Comparison of ENCODE assay signal across 9 cellular contexts in genomic region chr16:82655315-82655714, GRCh38. TPM values are rescaled to one million over a fixed set of nuclear protein-coding genes. Genes with fewer than 3 reads are reported as not detected.
DNase-seq lines count a peak whose midpoint lies in the region; ATAC-seq and TF ChIP-seq lines count a peak whose summit lies in the region.
"Had no signal": no experiment of that assay in that cellular context is flagged by ENCODE, and none has a peak within 500 bp of the region (broad histone marks: within the 10 kb centered on the region; RNA-seq: fewer than 3 reads in every experiment).

No MANE protein-coding gene starts in this region.

- H3K4me3 ChIP-seq in HEK293 (ENCODE audit: low read depth, low read length), result no peak overlapping the region
- H3K4me3 ChIP-seq: upper lobe of left lung had no signal

- intact Hi-C loops in activated CD4-positive, alpha-beta T cell treated with anti-CD3 and anti-CD28 coated beads for 36 hours (cut with DNase I, micrococcal nuclease), result loop anchor here (1.0 to 10.0 kb wide), 6 partner anchors 15 to 1152 kb away; partner anchors contain the start of gene HSBP1 (in 1 of the 2)

- peak; percentile 96 for DNase-seq in A172 (ENCODE audit: low spot score)
- DNase-seq in activated CD4-positive, alpha-beta T cell treated with anti-CD3 and anti-CD28 coated beads for 36 hours, result peak; percentile 87
- DNase-seq in epithelial cell of prostate (ENCODE audit: low read depth, low spot score), result no peak
- DNase-seq in stimulated activated CD4-positive, alpha-beta T cell treated with anti-CD3 and anti-CD28 coated beads, Interleukin-1b, Interleukin-23, amount 100 ng/mL, for 4 hours (ENCODE audit: low read depth in 2 of 2), result peak; percentile 18 to 34
- no peak for DNase-seq in type B pancreatic cell (ENCODE audit: extremely low spot score, unreplicated experiment)
- DNase-seq in HPDE6-E6E7 (ENCODE audit: extremely low spot score), result no peak
- no peak for DNase-seq in midbrain (lab: John Stamatoyannopoulos, UW)

- H3K36me3 ChIP-seq in HEK293 (ENCODE audit: control insufficient read depth in 2 of 2, insufficient read depth in 1 of 2, low read length in 2 of 2), result no peaks in the 10 kb centered on the region
- H3K36me3 ChIP-seq: upper lobe of left lung had no signal

- H3K27ac ChIP-seq in HEK293 (ENCODE audit: extremely low read depth, low read depth, low read length), result no peak overlapping the region
- H3K27ac ChIP-seq in epithelial cell of prostate, result peak overlapping the region; percentile 78

- H3K4me1 Mint-ChIP-seq in activated CD4-positive, alpha-beta T cell treated with anti-CD3 and anti-CD28 coated beads for 36 hours, result peaks cover 92% of the 10 kb centered on the region
- H3K4me1 Mint-ChIP-seq in type B pancreatic cell (ENCODE audit: unreplicated experiment), result peaks cover 17% of the 10 kb centered on the region

- H3K4me1 ChIP-seq in HEK293 (ENCODE audit: control insufficient read depth, insufficient read depth, low read length), result peaks cover 10% of the 10 kb centered on the region

- CTCF ChIA-PET in HEK293 (lab: Yijun Ruan, JAX), result interaction anchor here (1.3 to 7.1 kb wide), 3 partner anchors 14 to 25 kb away, joined by 3 to 55 read pairs (median 14); no protein-coding TSS in a partner anchor
- CTCF ChIA-PET in activated CD4-positive, alpha-beta T cell treated with anti-CD3 and anti-CD28 coated beads for 36 hours (lab: Charles Lee), result interaction anchor here (0.5 to 3.1 kb wide), 4 partner anchors 8 to 486 kb away, joined by 3 to 8 read pairs (median 3); no protein-coding TSS in a partner anchor

- no peaks in the 10 kb centered on the region for H3K9me3 Mint-ChIP-seq in activated CD4-positive, alpha-beta T cell treated with anti-CD3 and anti-CD28 coated beads for 36 hours (ENCODE audit: low read depth)
- no peaks in the 10 kb centered on the region for H3K9me3 Mint-ChIP-seq in type B pancreatic cell

- H3K4me3 Mint-ChIP-seq in activated CD4-positive, alpha-beta T cell treated with anti-CD3 and anti-CD28 coated beads for 36 hours, result peak overlapping the region; percentile 17
- H3K4me3 Mint-ChIP-seq in type B pancreatic cell, result no peak overlapping the region

- peak; percentile 59 for ATAC-seq in activated CD4-positive, alpha-beta T cell treated with anti-CD3 and anti-CD28 coated beads for 36 hours

- H3K27ac Mint-ChIP-seq in activated CD4-positive, alpha-beta T cell treated with anti-CD3 and anti-CD28 coated beads for 36 hours, result peak overlapping the region; percentile 81
- no peak overlapping the region for H3K27ac Mint-ChIP-seq in type B pancreatic cell

- H3K9me3 ChIP-seq in HEK293 (ENCODE audit: control insufficient read depth, insufficient read depth, low read depth, low read length), result no peaks in the 10 kb centered on the region
- H3K9me3 ChIP-seq: upper lobe of left lung had no signal

- no peak for TF ChIP-seq CTCF in HEK293 (tag by site-specific recombination; IDR thresholded peaks at IDR 0.05)
- TF ChIP-seq CTCF in type B pancreatic cell (conservative IDR thresholded peaks at IDR 0.05), result no peak

- H3K27me3 Mint-ChIP-seq in activated CD4-positive, alpha-beta T cell treated with anti-CD3 and anti-CD28 coated beads for 36 hours, result no peaks in the 10 kb centered on the region
- H3K27me3 Mint-ChIP-seq in type B pancreatic cell, result peaks cover 7% of the 10 kb centered on the region

- H3K36me3 Mint-ChIP-seq in activated CD4-positive, alpha-beta T cell treated with anti-CD3 and anti-CD28 coated beads for 36 hours (ENCODE audit: low read depth), result no peaks in the 10 kb centered on the region
- H3K36me3 Mint-ChIP-seq in type B pancreatic cell, result no peaks in the 10 kb centered on the region

- POLR2A ChIA-PET in HEK293 (lab: Yijun Ruan, JAX), result interaction anchor here (0.5 kb wide), 1 partner anchor 915 kb away, joined by 3 read pairs; no protein-coding TSS in a partner anchor
- POLR2A ChIA-PET in activated CD4-positive, alpha-beta T cell treated with anti-CD3 and anti-CD28 coated beads for 36 hours (lab: Charles Lee), result no interaction called here

TF ChIP-seq in HEK293, 187 proteins besides CTCF, POLR2A, EP300 and RAD21:
- TF ChIP-seq TRIM28 (IDR thresholded peaks at IDR 0.05; ENCODE audit: borderline replicate concordance, low read length) (peak; percentile 45; the same call in 1 of the 2 replicates), AEBP2 (tag by site-specific recombination; IDR thresholded peaks at IDR 0.05; ENCODE audit: borderline replicate concordance) (no peak), ZNF544 (tag by site-specific recombination; IDR thresholded peaks at IDR 0.05) (no peak), ZNF510 (tag by site-specific recombination; IDR thresholded peaks at IDR 0.05; ENCODE audit: insufficient replicate concordance) (no peak), HOXD13 (CRISPR knock-in tag; IDR thresholded peaks at IDR 0.05; ENCODE audit: borderline replicate concordance) (peak; percentile 61; the same call in 1 of the 2 replicates)
- TF ChIP-seq, protein P1, sequence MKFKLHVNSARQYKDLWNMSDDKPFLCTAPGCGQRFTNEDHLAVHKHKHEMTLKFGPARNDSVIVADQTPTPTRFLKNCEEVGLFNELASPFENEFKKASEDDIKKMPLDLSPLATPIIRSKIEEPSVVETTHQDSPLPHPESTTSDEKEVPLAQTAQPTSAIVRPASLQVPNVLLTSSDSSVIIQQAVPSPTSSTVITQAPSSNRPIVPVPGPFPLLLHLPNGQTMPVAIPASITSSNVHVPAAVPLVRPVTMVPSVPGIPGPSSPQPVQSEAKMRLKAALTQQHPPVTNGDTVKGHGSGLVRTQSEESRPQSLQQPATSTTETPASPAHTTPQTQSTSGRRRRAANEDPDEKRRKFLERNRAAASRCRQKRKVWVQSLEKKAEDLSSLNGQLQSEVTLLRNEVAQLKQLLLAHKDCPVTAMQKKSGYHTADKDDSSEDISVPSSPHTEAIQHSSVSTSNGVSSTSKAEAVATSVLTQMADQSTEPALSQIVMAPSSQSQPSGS (tag by site-specific recombination; IDR thresholded peaks at IDR 0.05; ENCODE audit: low read depth), result peak; percentile 41
TF ChIP-seq in HEK293: peak in this region for 3.

RNA-seq across cellular contexts. Expression of gene CDH13, which starts 28.5 kb away (rescaled TPM):
- 99.0 and 158 TPM in 2 replicates for total RNA-seq in A172 (2014; rRNA removed; shearing (Covaris generic))
- not detected for total RNA-seq in activated CD4-positive, alpha-beta T cell treated with anti-CD3 and anti-CD28 coated beads for 36 hours
- total RNA-seq in type B pancreatic cell (ENCODE audit: low replicate concordance), result 3.1 and 46.4 TPM in 2 replicates

Comparison
In these comparisons a context has a peak if more than half of its experiments do, and no peak if none do; other contexts are left out.
1. DNase-seq: peak in A172 (single experiment), activated CD4-positive, alpha-beta T cell treated with anti-CD3 and anti-CD28 coated beads for 36 hours (single experiment) and stimulated activated CD4-positive, alpha-beta T cell treated with anti-CD3 and anti-CD28 coated beads, Interleukin-1b, Interleukin-23, amount 100 ng/mL, for 4 hours (2 of 2); none in epithelial cell of prostate (single experiment), type B pancreatic cell (single experiment), HPDE6-E6E7 (single experiment) and midbrain (single experiment).